Comparison of ENCODE assay signal across 1 cellular context in the genomic region with DNA sequence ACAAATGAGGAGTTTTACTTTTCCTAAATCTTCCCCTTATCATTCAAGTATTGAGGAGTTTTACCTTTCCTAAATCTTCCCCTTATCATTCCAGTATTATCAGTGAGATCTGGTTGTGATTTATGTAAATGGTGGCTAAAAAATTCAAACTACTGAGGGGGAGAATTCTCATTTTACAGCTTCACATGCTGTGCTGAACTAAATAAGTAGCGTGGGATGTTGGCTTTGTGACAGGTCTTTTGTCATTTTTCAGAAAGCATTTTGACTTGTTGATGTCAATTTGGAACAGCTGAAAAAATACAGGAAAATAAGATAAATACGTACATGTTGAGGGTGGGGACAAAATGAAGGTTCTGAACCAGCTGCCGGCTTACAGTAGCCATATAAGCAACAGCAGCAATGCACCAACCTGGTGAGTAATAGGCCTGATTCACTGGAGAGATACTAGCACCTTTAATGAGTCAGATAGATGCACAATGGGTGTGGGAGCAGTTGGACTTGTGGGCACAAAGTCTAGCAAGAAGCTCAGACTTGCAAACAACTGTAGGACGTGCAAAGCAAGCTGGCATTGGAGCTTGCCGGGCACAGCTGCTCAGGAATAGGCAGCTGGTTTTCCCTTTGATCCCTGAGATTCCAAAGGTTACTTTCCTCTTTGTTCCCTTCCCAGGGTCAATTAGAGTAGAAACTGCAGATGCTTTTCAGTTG.
TF ChIP-seq lines count a peak whose summit lies in the region.

No MANE protein-coding gene starts in this region.

TF ChIP-seq in liver, 16 proteins besides CTCF, POLR2A, EP300 and RAD21 (continued from another document):
- TF ChIP-seq, protein P1, sequence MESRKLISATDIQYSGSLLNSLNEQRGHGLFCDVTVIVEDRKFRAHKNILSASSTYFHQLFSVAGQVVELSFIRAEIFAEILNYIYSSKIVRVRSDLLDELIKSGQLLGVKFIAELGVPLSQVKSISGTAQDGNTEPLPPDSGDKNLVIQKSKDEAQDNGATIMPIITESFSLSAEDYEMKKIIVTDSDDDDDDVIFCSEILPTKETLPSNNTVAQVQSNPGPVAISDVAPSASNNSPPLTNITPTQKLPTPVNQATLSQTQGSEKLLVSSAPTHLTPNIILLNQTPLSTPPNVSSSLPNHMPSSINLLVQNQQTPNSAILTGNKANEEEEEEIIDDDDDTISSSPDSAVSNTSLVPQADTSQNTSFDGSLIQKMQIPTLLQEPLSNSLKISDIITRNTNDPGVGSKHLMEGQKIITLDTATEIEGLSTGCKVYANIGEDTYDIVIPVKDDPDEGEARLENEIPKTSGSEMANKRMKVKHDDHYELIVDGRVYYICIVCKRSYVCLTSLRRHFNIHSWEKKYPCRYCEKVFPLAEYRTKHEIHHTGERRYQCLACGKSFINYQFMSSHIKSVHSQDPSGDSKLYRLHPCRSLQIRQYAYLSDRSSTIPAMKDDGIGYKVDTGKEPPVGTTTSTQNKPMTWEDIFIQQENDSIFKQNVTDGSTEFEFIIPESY (IDR thresholded peaks at IDR 0.05): no peak
- peak; percentile 11 for TF ChIP-seq NR2F2 (IDR thresholded peaks at IDR 0.05)
- TF ChIP-seq, protein P2, sequence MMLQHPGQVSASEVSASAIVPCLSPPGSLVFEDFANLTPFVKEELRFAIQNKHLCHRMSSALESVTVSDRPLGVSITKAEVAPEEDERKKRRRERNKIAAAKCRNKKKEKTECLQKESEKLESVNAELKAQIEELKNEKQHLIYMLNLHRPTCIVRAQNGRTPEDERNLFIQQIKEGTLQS (IDR thresholded peaks at IDR 0.05): no peak
- TF ChIP-seq YY1 (IDR thresholded peaks at IDR 0.05): no peak
- peak; percentile 56 for TF ChIP-seq HNF4G (IDR thresholded peaks at IDR 0.05)
- no peak for TF ChIP-seq SP1 (IDR thresholded peaks at IDR 0.05)
- no peak for TF ChIP-seq EGR1 (IDR thresholded peaks at IDR 0.05; ENCODE audit: low read depth in 2 of 2)
- no peak for TF ChIP-seq GABPA (IDR thresholded peaks at IDR 0.05 in 1 of 2, conservative IDR thresholded peaks at IDR 0.05 in 1 of 2)
- no peak for TF ChIP-seq FOXA2 (IDR thresholded peaks at IDR 0.05)
